Comparison of ENCODE assay signal across 21 cellular contexts in genomic region chr17:75673487-75673886, GRCh38. TPM values are rescaled to one million over a fixed set of nuclear protein-coding genes. Genes with fewer than 3 reads are reported as not detected.
"Had no signal": no experiment of that assay in that cellular context is flagged by ENCODE, and none has a peak within 500 bp of the region (broad histone marks: within the 10 kb centered on the region; RNA-seq: fewer than 3 reads in every experiment).

No MANE protein-coding gene starts in this region.

- H3K4me3 ChIP-seq: body of pancreas, colonic mucosa, tibial nerve had no signal

- H3K27ac ChIP-seq: body of pancreas, colonic mucosa had no signal

- H3K4me1 ChIP-seq: colonic mucosa had no signal

- H3K9me3 Mint-ChIP-seq: activated naive CD4-positive, alpha-beta T cell treated with anti-CD3 and anti-CD28 coated beads, Interleukin-2, amount 50 U/mL, for 24 hours; activated T-cell treated with anti-CD3 and anti-CD28 coated beads, Interleukin-2, amount 50 U/mL, for 4 hours had no signal

- DNase-seq: activated CD4-positive, alpha-beta T cell treated with anti-CD3 and anti-CD28 coated beads for 1 hour; activated CD4-positive, alpha-beta T cell treated with anti-CD3 and anti-CD28 coated beads, Interleukin-2, amount 50 U/mL, for 48 hours; activated effector memory CD4-positive, alpha-beta T cell treated with anti-CD3 and anti-CD28 coated beads, Interleukin-2, amount 50 U/mL, for 16 hours; activated T-cell treated with anti-CD3 and anti-CD28 coated beads, Interleukin-2, amount 50 U/mL, for 4 hours; amygdala; body of pancreas; central memory CD4-positive, alpha-beta T cell; colonic mucosa; occipital lobe; right cardiac atrium; small intestine; stimulated activated CD4-positive, alpha-beta T cell treated with anti-CD3 and anti-CD28 coated beads, Interleukin-4, amount 100 ng/mL, for 4 hours; stimulated activated CD8-positive, alpha-beta memory T cell treated with anti-CD3 and anti-CD28 coated beads, Interleukin-4, amount 100 ng/mL, for 48 hours; stimulated activated naive CD4-positive, alpha-beta T cell treated with Interleukin-2 at 50 U/mL for 16 hours; substantia nigra had no signal

- FAIRE-seq: endometrium, islet of Langerhans, small intestine had no signal

- H3K27me3 Mint-ChIP-seq: activated naive CD4-positive, alpha-beta T cell treated with anti-CD3 and anti-CD28 coated beads, Interleukin-2, amount 50 U/mL, for 24 hours; progenitor cell of endocrine pancreas had no signal

- H3K27me3 ChIP-seq: body of pancreas, colonic mucosa, tibial nerve had no signal

- H3K4me3 Mint-ChIP-seq: activated naive CD4-positive, alpha-beta T cell treated with anti-CD3 and anti-CD28 coated beads, Interleukin-2, amount 50 U/mL, for 24 hours; activated T-cell treated with anti-CD3 and anti-CD28 coated beads, Interleukin-2, amount 50 U/mL, for 4 hours had no signal

- H3K9me3 ChIP-seq: body of pancreas, colonic mucosa, tibial nerve had no signal

- H3K27ac Mint-ChIP-seq: activated naive CD4-positive, alpha-beta T cell treated with anti-CD3 and anti-CD28 coated beads, Interleukin-2, amount 50 U/mL, for 24 hours; progenitor cell of endocrine pancreas had no signal

RNA-seq across cellular contexts. Expression of gene SMIM5, which starts 40.3 kb away (rescaled TPM):
- total RNA-seq: lung microvascular endothelial cell had no signal
